Comparison of ENCODE assay signal across 2 cellular contexts in the genomic region with DNA sequence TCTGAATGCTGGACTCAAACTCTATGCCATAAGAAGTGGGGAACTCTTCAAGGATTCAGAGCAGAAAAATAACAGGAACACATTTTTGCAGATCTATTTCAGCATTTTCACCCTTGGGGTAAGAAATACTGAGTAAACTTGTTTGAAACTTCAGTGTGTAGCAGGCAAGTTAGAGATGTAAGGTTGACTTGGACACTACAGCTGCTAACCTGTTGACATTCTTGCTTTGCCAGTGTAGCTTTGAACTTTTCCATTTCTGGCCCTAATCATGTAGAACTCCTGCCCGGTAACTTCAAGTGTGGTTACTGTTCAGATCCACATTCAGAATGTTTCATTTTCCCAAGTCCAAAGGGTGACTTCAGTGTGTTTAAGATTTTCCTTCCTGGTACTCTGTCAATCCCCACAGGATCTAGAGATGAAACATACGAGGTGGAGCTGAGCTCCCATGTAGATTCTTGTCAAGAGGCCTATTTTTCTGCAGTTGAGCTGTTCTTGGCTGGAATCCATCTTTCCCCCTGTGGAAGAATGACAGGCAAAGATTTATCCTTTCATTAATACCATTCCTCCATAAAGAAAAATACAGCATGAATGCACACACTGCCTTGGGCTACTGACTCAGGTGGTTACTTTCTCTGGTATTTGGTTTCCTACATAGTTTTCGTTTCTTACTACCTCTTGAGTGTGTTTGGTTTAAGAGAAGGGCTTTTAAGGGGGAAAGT.
TF ChIP-seq lines count a peak whose summit lies in the region.

No MANE protein-coding gene starts in this region.

TF ChIP-seq in HEK293, 187 proteins besides CTCF, POLR2A, EP300 and RAD21 (continued from another document):
- TF ChIP-seq, protein P1, sequence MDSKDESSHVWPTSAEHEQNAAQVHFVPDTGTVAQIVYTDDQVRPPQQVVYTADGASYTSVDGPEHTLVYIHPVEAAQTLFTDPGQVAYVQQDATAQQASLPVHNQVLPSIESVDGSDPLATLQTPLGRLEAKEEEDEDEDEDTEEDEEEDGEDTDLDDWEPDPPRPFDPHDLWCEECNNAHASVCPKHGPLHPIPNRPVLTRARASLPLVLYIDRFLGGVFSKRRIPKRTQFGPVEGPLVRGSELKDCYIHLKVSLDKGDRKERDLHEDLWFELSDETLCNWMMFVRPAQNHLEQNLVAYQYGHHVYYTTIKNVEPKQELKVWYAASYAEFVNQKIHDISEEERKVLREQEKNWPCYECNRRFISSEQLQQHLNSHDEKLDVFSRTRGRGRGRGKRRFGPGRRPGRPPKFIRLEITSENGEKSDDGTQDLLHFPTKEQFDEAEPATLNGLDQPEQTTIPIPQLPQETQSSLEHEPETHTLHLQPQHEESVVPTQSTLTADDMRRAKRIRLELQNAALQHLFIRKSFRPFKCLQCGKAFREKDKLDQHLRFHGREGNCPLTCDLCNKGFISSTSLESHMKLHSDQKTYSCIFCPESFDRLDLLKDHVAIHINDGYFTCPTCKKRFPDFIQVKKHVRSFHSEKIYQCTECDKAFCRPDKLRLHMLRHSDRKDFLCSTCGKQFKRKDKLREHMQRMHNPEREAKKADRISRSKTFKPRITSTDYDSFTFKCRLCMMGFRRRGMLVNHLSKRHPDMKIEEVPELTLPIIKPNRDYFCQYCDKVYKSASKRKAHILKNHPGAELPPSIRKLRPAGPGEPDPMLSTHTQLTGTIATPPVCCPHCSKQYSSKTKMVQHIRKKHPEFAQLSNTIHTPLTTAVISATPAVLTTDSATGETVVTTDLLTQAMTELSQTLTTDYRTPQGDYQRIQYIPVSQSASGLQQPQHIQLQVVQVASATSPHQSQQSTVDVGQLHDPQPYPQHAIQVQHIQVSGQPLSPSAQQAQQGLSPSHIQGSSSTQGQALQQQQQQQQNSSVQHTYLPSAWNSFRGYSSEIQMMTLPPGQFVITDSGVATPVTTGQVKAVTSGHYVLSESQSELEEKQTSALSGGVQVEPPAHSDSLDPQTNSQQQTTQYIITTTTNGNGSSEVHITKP (tag by site-specific recombination; IDR thresholded peaks at IDR 0.05) = peak; percentile 50; the same call in 1 of the 2 replicates
- TF ChIP-seq SCRT2 (tag by site-specific recombination; IDR thresholded peaks at IDR 0.05) (peak; percentile 69), ZNF341 (tag by site-specific recombination; IDR thresholded peaks at IDR 0.05; ENCODE audit: low read depth) (no peak), HOXC10 (CRISPR knock-in tag; IDR thresholded peaks at IDR 0.05) (no peak), ZNF596 (tag by site-specific recombination; IDR thresholded peaks at IDR 0.05) (no peak), ZNF239 (tag by site-specific recombination; IDR thresholded peaks at IDR 0.05) (no peak), ZNF626 (tag by site-specific recombination; IDR thresholded peaks at IDR 0.05) (no peak), MEIS1 (CRISPR knock-in tag; IDR thresholded peaks at IDR 0.05; ENCODE audit: borderline replicate concordance) (0 out of 2 replicates have a peak, but pooled peaks have one; percentile 46), BCL11A (tag by site-specific recombination; IDR thresholded peaks at IDR 0.05; ENCODE audit: low read depth) (no peak)
TF ChIP-seq in HEK293: peak in this region for 3.

TF ChIP-seq in WTC11, 78 proteins besides CTCF, POLR2A, EP300 and RAD21 (continued from another document):
- TF ChIP-seq, protein P2, sequence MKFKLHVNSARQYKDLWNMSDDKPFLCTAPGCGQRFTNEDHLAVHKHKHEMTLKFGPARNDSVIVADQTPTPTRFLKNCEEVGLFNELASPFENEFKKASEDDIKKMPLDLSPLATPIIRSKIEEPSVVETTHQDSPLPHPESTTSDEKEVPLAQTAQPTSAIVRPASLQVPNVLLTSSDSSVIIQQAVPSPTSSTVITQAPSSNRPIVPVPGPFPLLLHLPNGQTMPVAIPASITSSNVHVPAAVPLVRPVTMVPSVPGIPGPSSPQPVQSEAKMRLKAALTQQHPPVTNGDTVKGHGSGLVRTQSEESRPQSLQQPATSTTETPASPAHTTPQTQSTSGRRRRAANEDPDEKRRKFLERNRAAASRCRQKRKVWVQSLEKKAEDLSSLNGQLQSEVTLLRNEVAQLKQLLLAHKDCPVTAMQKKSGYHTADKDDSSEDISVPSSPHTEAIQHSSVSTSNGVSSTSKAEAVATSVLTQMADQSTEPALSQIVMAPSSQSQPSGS (CRISPR knock-in tag; IDR thresholded peaks at IDR 0.05; ENCODE audit: borderline replicate concordance, low read depth) = no peak
- TF ChIP-seq, protein P3, sequence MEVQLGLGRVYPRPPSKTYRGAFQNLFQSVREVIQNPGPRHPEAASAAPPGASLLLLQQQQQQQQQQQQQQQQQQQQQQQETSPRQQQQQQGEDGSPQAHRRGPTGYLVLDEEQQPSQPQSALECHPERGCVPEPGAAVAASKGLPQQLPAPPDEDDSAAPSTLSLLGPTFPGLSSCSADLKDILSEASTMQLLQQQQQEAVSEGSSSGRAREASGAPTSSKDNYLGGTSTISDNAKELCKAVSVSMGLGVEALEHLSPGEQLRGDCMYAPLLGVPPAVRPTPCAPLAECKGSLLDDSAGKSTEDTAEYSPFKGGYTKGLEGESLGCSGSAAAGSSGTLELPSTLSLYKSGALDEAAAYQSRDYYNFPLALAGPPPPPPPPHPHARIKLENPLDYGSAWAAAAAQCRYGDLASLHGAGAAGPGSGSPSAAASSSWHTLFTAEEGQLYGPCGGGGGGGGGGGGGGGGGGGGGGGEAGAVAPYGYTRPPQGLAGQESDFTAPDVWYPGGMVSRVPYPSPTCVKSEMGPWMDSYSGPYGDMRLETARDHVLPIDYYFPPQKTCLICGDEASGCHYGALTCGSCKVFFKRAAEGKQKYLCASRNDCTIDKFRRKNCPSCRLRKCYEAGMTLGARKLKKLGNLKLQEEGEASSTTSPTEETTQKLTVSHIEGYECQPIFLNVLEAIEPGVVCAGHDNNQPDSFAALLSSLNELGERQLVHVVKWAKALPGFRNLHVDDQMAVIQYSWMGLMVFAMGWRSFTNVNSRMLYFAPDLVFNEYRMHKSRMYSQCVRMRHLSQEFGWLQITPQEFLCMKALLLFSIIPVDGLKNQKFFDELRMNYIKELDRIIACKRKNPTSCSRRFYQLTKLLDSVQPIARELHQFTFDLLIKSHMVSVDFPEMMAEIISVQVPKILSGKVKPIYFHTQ (CRISPR knock-in tag; IDR thresholded peaks at IDR 0.05) = no peak
